25 cellular contexts compared by ENCODE assay signal in genomic region chr10:102856758-102857424, GRCh38. TPM values are rescaled to one million over a fixed set of nuclear protein-coding genes. Genes with fewer than 3 reads are reported as not detected.
DNase-seq lines count a peak whose midpoint lies in the region; ATAC-seq and TF ChIP-seq lines count a peak whose summit lies in the region.
"Had no signal": no experiment of that assay in that cellular context is flagged by ENCODE, and none has a peak within 500 bp of the region (broad histone marks: within the 10 kb centered on the region; RNA-seq: fewer than 3 reads in every experiment).

No MANE protein-coding gene starts in this region.

- intact Hi-C loops in heart left ventricle (cut with DNase I), result no loop called here

- H3K9me3 Mint-ChIP-seq in stimulated activated naive CD8-positive, alpha-beta T cell treated with anti-CD3 and anti-CD28 coated beads, Interleukin-15, Interleukin-2, amounts not matched to agents 100 ng/mL and 50 ng/mL, for 24 hours, result no peaks in the 10 kb centered on the region
- H3K9me3 Mint-ChIP-seq in stimulated activated naive CD8-positive, alpha-beta T cell treated with anti-CD3 and anti-CD28 coated beads, Interleukin-15, amount 100 ng/mL, for 72 hours, result no peaks in the 10 kb centered on the region
- peaks cover 2% of the 10 kb centered on the region for H3K9me3 Mint-ChIP-seq in glutamatergic neuron (ENCODE audit: unreplicated experiment)
- H3K9me3 Mint-ChIP-seq: effector memory CD8-positive, alpha-beta T cell; IgD-negative memory B cell; naive thymus-derived CD8-positive, alpha-beta T cell had no signal

- H3K27ac Mint-ChIP-seq in stimulated activated naive CD8-positive, alpha-beta T cell treated with anti-CD3 and anti-CD28 coated beads, Interleukin-15, Interleukin-2, amounts not matched to agents 100 ng/mL and 50 ng/mL, for 24 hours, result peak overlapping the region; percentile 32
- no peak overlapping the region for H3K27ac Mint-ChIP-seq in stimulated activated naive CD8-positive, alpha-beta T cell treated with anti-CD3 and anti-CD28 coated beads, Interleukin-15, amount 100 ng/mL, for 72 hours
- H3K27ac Mint-ChIP-seq in glutamatergic neuron (ENCODE audit: unreplicated experiment), result peak overlapping the region; percentile 28
- H3K27ac Mint-ChIP-seq: activated CD8-positive, alpha-beta memory T cell treated with anti-CD3 and anti-CD28 coated beads, Interleukin-2, amount 10 ng/mL, durations not matched to agents 7 days and 5 days; naive thymus-derived CD8-positive, alpha-beta T cell had no signal

- peaks cover 13% of the 10 kb centered on the region for H3K36me3 Mint-ChIP-seq in stimulated activated naive CD8-positive, alpha-beta T cell treated with anti-CD3 and anti-CD28 coated beads, Interleukin-15, Interleukin-2, amounts not matched to agents 100 ng/mL and 50 ng/mL, for 24 hours (ENCODE audit: low read depth)
- no peaks in the 10 kb centered on the region for H3K36me3 Mint-ChIP-seq in glutamatergic neuron (ENCODE audit: unreplicated experiment)

- H3K36me3 ChIP-seq in heart left ventricle, result peaks cover 0 to 19% (median 16%) of the 10 kb centered on the region in 9 donors
- H3K36me3 ChIP-seq: breast epithelium, uterus had no signal

- TF ChIP-seq CTCF in glutamatergic neuron (IDR thresholded peaks at IDR 0.05; ENCODE audit: partially characterized antibody, unreplicated experiment) (no peak), heart left ventricle (IDR thresholded peaks at IDR 0.05) (no peak)

- no peaks in the 10 kb centered on the region for H3K9me3 ChIP-seq in heart left ventricle
- H3K9me3 ChIP-seq: breast epithelium, Peyer's patch, uterus had no signal

- WGBS in heart left ventricle, 4 donors, result 73 to 76% (median 75%) methylated on average over 3 of the region's 3 CpGs

- peaks cover 27% of the 10 kb centered on the region for H3K4me1 Mint-ChIP-seq in stimulated activated naive CD8-positive, alpha-beta T cell treated with anti-CD3 and anti-CD28 coated beads, Interleukin-15, Interleukin-2, amounts not matched to agents 100 ng/mL and 50 ng/mL, for 24 hours (ENCODE audit: low read depth)
- H3K4me1 Mint-ChIP-seq in stimulated activated naive CD8-positive, alpha-beta T cell treated with anti-CD3 and anti-CD28 coated beads, Interleukin-15, amount 100 ng/mL, for 72 hours, result peaks cover 26% of the 10 kb centered on the region
- H3K4me1 Mint-ChIP-seq in glutamatergic neuron (ENCODE audit: low read depth, unreplicated experiment), result peaks cover 10% of the 10 kb centered on the region

- H3K4me3 ChIP-seq in heart left ventricle, result no peak overlapping the region
- H3K4me3 ChIP-seq: breast epithelium, Peyer's patch, uterus had no signal

- no peak for ATAC-seq in stimulated activated naive CD8-positive, alpha-beta T cell treated with anti-CD3 and anti-CD28 coated beads, Interleukin-15, amount 100 ng/mL, for 72 hours
- ATAC-seq in heart left ventricle, result no peak
- no peak for ATAC-seq in GM19328 (IDR thresholded peaks at IDR 0.05; ENCODE audit: unreplicated experiment)
- ATAC-seq: activated CD8-positive, alpha-beta memory T cell treated with anti-CD3 and anti-CD28 coated beads, Interleukin-2, amount 10 ng/mL, durations not matched to agents 7 days and 5 days; effector memory CD8-positive, alpha-beta T cell; left colon; naive thymus-derived CD8-positive, alpha-beta T cell had no signal

- no peak for DNase-seq in stimulated activated naive CD8-positive, alpha-beta T cell treated with anti-CD3 and anti-CD28 coated beads, Interleukin-15, amount 100 ng/mL, for 72 hours
- DNase-seq in OCI-M1 (lab: John Stamatoyannopoulos, UW) (peak; percentile 31), glutamatergic neuron (no peak), heart left ventricle (no peak), NCI-H526 (lab: John Stamatoyannopoulos, UW) (no peak), amniotic stem cell (lab: John Stamatoyannopoulos, UW) (no peak)
- DNase-seq: activated CD4-positive, alpha-beta T cell treated with anti-CD3 and anti-CD28 coated beads for 48 hours; activated CD8-positive, alpha-beta memory T cell treated with anti-CD3 and anti-CD28 coated beads, Interleukin-2, amount 10 ng/mL, durations not matched to agents 7 days and 5 days; activated effector memory CD4-positive, alpha-beta T cell treated with Interleukin-2 at 50 U/mL for 16 hours; CD4-positive, alpha-beta memory T cell; effector memory CD8-positive, alpha-beta T cell; GF-D8; left colon; MM.1S; naive thymus-derived CD8-positive, alpha-beta T cell; NCI-H510A treated with DMSO at 0.1 percent for 48 hours; Peyer's patch; posterior cingulate gyrus; T-helper 1 cell; uterus had no signal

- no peaks in the 10 kb centered on the region for H3K27me3 ChIP-seq in heart left ventricle
- H3K27me3 ChIP-seq: breast epithelium, Peyer's patch, uterus had no signal

- H3K4me3 Mint-ChIP-seq in stimulated activated naive CD8-positive, alpha-beta T cell treated with anti-CD3 and anti-CD28 coated beads, Interleukin-15, Interleukin-2, amounts not matched to agents 100 ng/mL and 50 ng/mL, for 24 hours, result no peak overlapping the region
- no peak overlapping the region for H3K4me3 Mint-ChIP-seq in stimulated activated naive CD8-positive, alpha-beta T cell treated with anti-CD3 and anti-CD28 coated beads, Interleukin-15, amount 100 ng/mL, for 72 hours
- no peak overlapping the region for H3K4me3 Mint-ChIP-seq in glutamatergic neuron (ENCODE audit: unreplicated experiment)
- H3K4me3 Mint-ChIP-seq: activated CD8-positive, alpha-beta memory T cell treated with anti-CD3 and anti-CD28 coated beads, Interleukin-2, amount 10 ng/mL, durations not matched to agents 7 days and 5 days; effector memory CD8-positive, alpha-beta T cell had no signal

- H3K4me1 ChIP-seq in heart left ventricle, result peaks cover 0 to 44% (median 22%) of the 10 kb centered on the region in 12 donors
- H3K4me1 ChIP-seq: uterus had no signal

- peak overlapping the region in 1 of 12 donors; percentile 20 for H3K27ac ChIP-seq in heart left ventricle
- H3K27ac ChIP-seq: uterus had no signal

- no peak for TF ChIP-seq POLR2A in heart left ventricle (IDR thresholded peaks at IDR 0.05)

- no peaks in the 10 kb centered on the region for H3K27me3 Mint-ChIP-seq in stimulated activated naive CD8-positive, alpha-beta T cell treated with anti-CD3 and anti-CD28 coated beads, Interleukin-15, Interleukin-2, amounts not matched to agents 100 ng/mL and 50 ng/mL, for 24 hours
- no peaks in the 10 kb centered on the region for H3K27me3 Mint-ChIP-seq in stimulated activated naive CD8-positive, alpha-beta T cell treated with anti-CD3 and anti-CD28 coated beads, Interleukin-15, amount 100 ng/mL, for 72 hours
- H3K27me3 Mint-ChIP-seq in glutamatergic neuron (ENCODE audit: unreplicated experiment), result peaks cover 7% of the 10 kb centered on the region
- H3K27me3 Mint-ChIP-seq: activated CD8-positive, alpha-beta memory T cell treated with anti-CD3 and anti-CD28 coated beads, Interleukin-2, amount 10 ng/mL, durations not matched to agents 7 days and 5 days; CD4-positive, alpha-beta memory T cell; effector memory CD8-positive, alpha-beta T cell; IgD-negative memory B cell; naive thymus-derived CD8-positive, alpha-beta T cell had no signal

RNA-seq across cellular contexts. Expression of gene BORCS7, which starts 2.8 kb away (rescaled TPM):
- total RNA-seq in glutamatergic neuron (ENCODE audit: unreplicated experiment) (9.2 TPM), heart left ventricle (10 to 100 TPM; 11.5 to 29.3 (median 16.9) TPM)
- polyA plus RNA-seq in heart left ventricle, result 10 to 100 TPM; 15.4 to 32.9 TPM

RNA-seq across cellular contexts. Expression of gene AS3MT, which starts 12.4 kb away (rescaled TPM):
- total RNA-seq in glutamatergic neuron (ENCODE audit: unreplicated experiment) (8.3 TPM), heart left ventricle (10 to 100 TPM in 7 of 9 donors, 1 to 10 TPM in 2; 8.6 to 29.0 (median 15.8) TPM)
- polyA plus RNA-seq in heart left ventricle, result 10 to 100 TPM in 1 of 2 donors, 1 to 10 TPM in 1; 5.2 to 42.2 TPM
- polyA plus RNA-seq: IgD-negative memory B cell; naive thymus-derived CD8-positive, alpha-beta T cell had no signal

RNA-seq across cellular contexts. Expression of gene CYP17A1, which starts 19.7 kb away (rescaled TPM):
- total RNA-seq in glutamatergic neuron (ENCODE audit: unreplicated experiment) (not detected), heart left ventricle (under 1 TPM in 1 of 9 donors, not detected in 8; 0.25 TPM)
- polyA plus RNA-seq in heart left ventricle, result not detected
- total RNA-seq: activated CD8-positive, alpha-beta memory T cell treated with anti-CD3 and anti-CD28 coated beads, Interleukin-2, amount 10 ng/mL, durations not matched to agents 7 days and 5 days; breast epithelium; CD4-positive, alpha-beta memory T cell; left colon; naive thymus-derived CD8-positive, alpha-beta T cell; Peyer's patch; subcutaneous adipose tissue had no signal
- polyA plus RNA-seq: CD4-positive, alpha-beta memory T cell had no signal

Comparison
In these comparisons a context has a peak if more than half of its experiments do, and no peak if none do; other contexts are left out.
1. H3K27ac Mint-ChIP-seq: peak in stimulated activated naive CD8-positive, alpha-beta T cell treated with anti-CD3 and anti-CD28 coated beads, Interleukin-15, Interleukin-2, amounts not matched to agents 100 ng/mL and 50 ng/mL, for 24 hours (single experiment) and glutamatergic neuron (single experiment); none in stimulated activated naive CD8-positive, alpha-beta T cell treated with anti-CD3 and anti-CD28 coated beads, Interleukin-15, amount 100 ng/mL, for 72 hours (0 of 2).